In the genomic region with DNA sequence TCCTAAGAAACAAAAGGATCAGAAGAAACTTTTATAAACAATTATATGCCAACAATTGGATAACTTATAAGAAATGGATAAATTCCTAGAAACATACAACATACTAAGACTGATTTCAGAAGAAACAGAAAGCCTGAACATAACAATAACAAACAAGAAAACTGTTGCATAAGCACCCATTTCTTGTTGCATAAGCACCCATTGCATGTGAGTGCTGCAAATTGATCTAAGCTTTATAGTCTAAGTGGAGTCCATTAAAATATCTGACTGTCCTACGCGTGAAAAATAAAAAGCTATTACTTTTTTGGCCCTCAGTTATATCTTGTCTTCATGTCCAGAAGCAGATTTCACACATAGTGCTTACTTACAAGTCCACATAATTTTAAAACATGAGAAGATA, we compare ENCODE assay signal across 25 cellular contexts. TPM values are rescaled to one million over a fixed set of nuclear protein-coding genes. Genes with fewer than 3 reads are reported as not detected.
"Had no signal": no experiment of that assay in that cellular context is flagged by ENCODE, and none has a peak within 500 bp of the region (broad histone marks: within the 10 kb centered on the region; RNA-seq: fewer than 3 reads in every experiment).

No MANE protein-coding gene starts in this region.

- ATAC-seq: left cardiac atrium; mucosa of descending colon; naive thymus-derived CD8-positive, alpha-beta T cell; sciatic nerve; stimulated activated naive B cell treated with anti-CD40 and anti-IgM and Interleukin-4, amounts not matched to agents 10 μg/mL and 1 μg/mL and 100 μg/mL, for 72 hours; stimulated activated naive CD8-positive, alpha-beta T cell treated with anti-CD3 and anti-CD28 coated beads, Interleukin-15, amount 100 ng/mL, for 72 hours; upper lobe of right lung had no signal

- H3K4me3 Mint-ChIP-seq: immature natural killer cell; naive thymus-derived CD8-positive, alpha-beta T cell; stimulated activated naive B cell treated with anti-CD40 and anti-IgM and Interleukin-4, amounts not matched to agents 10 μg/mL and 1 μg/mL and 100 μg/mL, for 72 hours; stimulated activated naive CD8-positive, alpha-beta T cell treated with anti-CD3 and anti-CD28 coated beads, Interleukin-15, amount 100 ng/mL, for 72 hours had no signal

- H3K27me3 Mint-ChIP-seq: naive thymus-derived CD8-positive, alpha-beta T cell; stimulated activated naive B cell treated with anti-CD40 and anti-IgM and Interleukin-4, amounts not matched to agents 10 μg/mL and 1 μg/mL and 100 μg/mL, for 72 hours; stimulated activated naive CD8-positive, alpha-beta T cell treated with anti-CD3 and anti-CD28 coated beads, Interleukin-15, amount 100 ng/mL, for 72 hours had no signal

- H3K4me3 ChIP-seq: colonic mucosa, esophagus squamous epithelium, mucosa of descending colon, skin epidermis, testis, tibial nerve, upper lobe of right lung had no signal

- DNase-seq: cerebellar nuclear complex; colonic mucosa; dermis blood vessel endothelial cell; esophagus squamous epithelium; foreskin fibroblast; immature natural killer cell; kidney; left cardiac atrium; mucosa of descending colon; naive thymus-derived CD8-positive, alpha-beta T cell; posterior cingulate gyrus; stimulated activated CD4-positive, alpha-beta T cell treated with anti-CD3 and anti-CD28 coated beads, Interleukin-2, amount 100 ng/mL, for 24 hours; stimulated activated CD4-positive, alpha-beta T cell treated with anti-CD3 and anti-CD28 coated beads, Interleukin-4, amount 100 ng/mL, for 4 hours; stimulated activated naive B cell treated with anti-CD40 and anti-IgM and Interleukin-4, amounts not matched to agents 10 μg/mL and 1 μg/mL and 100 μg/mL, for 72 hours; stimulated activated naive CD8-positive, alpha-beta T cell treated with anti-CD3 and anti-CD28 coated beads, Interleukin-15, amount 100 ng/mL, for 72 hours; testis; upper lobe of right lung had no signal

- H3K9me3 ChIP-seq: colonic mucosa, esophagus squamous epithelium, mucosa of descending colon, neutrophil, testis, tibial nerve, upper lobe of right lung had no signal

- H3K4me1 Mint-ChIP-seq: immature natural killer cell; naive thymus-derived CD8-positive, alpha-beta T cell; stimulated activated naive B cell treated with anti-CD40 and anti-IgM and Interleukin-4, amounts not matched to agents 10 μg/mL and 1 μg/mL and 100 μg/mL, for 72 hours; stimulated activated naive CD8-positive, alpha-beta T cell treated with anti-CD3 and anti-CD28 coated beads, Interleukin-15, amount 100 ng/mL, for 72 hours had no signal

- H3K27me3 ChIP-seq: colonic mucosa, esophagus squamous epithelium, neutrophil, testis, tibial nerve, upper lobe of right lung had no signal

- H3K4me1 ChIP-seq: colonic mucosa, esophagus squamous epithelium, testis, tibial nerve, upper lobe of right lung had no signal

- H3K9me3 Mint-ChIP-seq: stimulated activated naive B cell treated with anti-CD40 and anti-IgM and Interleukin-4, amounts not matched to agents 10 μg/mL and 1 μg/mL and 100 μg/mL, for 72 hours had no signal

- H3K36me3 ChIP-seq: colonic mucosa, esophagus squamous epithelium, neutrophil, tibial nerve, upper lobe of right lung had no signal

- H3K27ac Mint-ChIP-seq: immature natural killer cell; naive thymus-derived CD8-positive, alpha-beta T cell; stimulated activated naive B cell treated with anti-CD40 and anti-IgM and Interleukin-4, amounts not matched to agents 10 μg/mL and 1 μg/mL and 100 μg/mL, for 72 hours; stimulated activated naive CD8-positive, alpha-beta T cell treated with anti-CD3 and anti-CD28 coated beads, Interleukin-15, amount 100 ng/mL, for 72 hours had no signal

- H3K36me3 Mint-ChIP-seq: immature natural killer cell; naive thymus-derived CD8-positive, alpha-beta T cell; stimulated activated naive B cell treated with anti-CD40 and anti-IgM and Interleukin-4, amounts not matched to agents 10 μg/mL and 1 μg/mL and 100 μg/mL, for 72 hours had no signal

- H3K27ac ChIP-seq: colonic mucosa, esophagus squamous epithelium, neutrophil, skin epidermis, testis, tibial nerve, upper lobe of right lung had no signal

RNA-seq across cellular contexts. Expression of a gene that starts 19.3 kb away (rescaled TPM):
- total RNA-seq: epithelial cell of proximal tubule; esophagus squamous epithelium; naive thymus-derived CD8-positive, alpha-beta T cell; osteocyte; sciatic nerve; tibial nerve had no signal
- polyA plus RNA-seq: immature natural killer cell; liver; naive thymus-derived CD8-positive, alpha-beta T cell; neural cell had no signal
